1 cellular context compared by ENCODE assay signal in genomic region chr12:132084681-132085635, GRCh38.
TF ChIP-seq lines count a peak whose summit lies in the region.

No MANE protein-coding gene starts in this region.

TF ChIP-seq in HepG2, 621 proteins besides CTCF, POLR2A, EP300 and RAD21 (continued from another document and continues in another):
- 0 out of 2 replicates have a peak, but pooled peaks have one; percentile 61 for TF ChIP-seq MYPOP (CRISPR knock-in tag; IDR thresholded peaks at IDR 0.05)
- TF ChIP-seq PPARG (CRISPR knock-in tag; conservative IDR thresholded peaks at IDR 0.05), result peak; percentile 98
- TF ChIP-seq KLF15 (CRISPR knock-in tag; IDR thresholded peaks at IDR 0.05; ENCODE audit: borderline replicate concordance), result no peak
- no peak for TF ChIP-seq ZNF720 (CRISPR knock-in tag; IDR thresholded peaks at IDR 0.05)
- no peak for TF ChIP-seq YEATS4 (CRISPR knock-in tag; IDR thresholded peaks at IDR 0.05; ENCODE audit: borderline replicate concordance)
- peak; percentile 94 for TF ChIP-seq NR2C2 (CRISPR knock-in tag; IDR thresholded peaks at IDR 0.05; ENCODE audit: borderline replicate concordance)
- TF ChIP-seq FOXP4 (CRISPR knock-in tag; IDR thresholded peaks at IDR 0.05), result peak; percentile 39; the same call in 1 of the 2 replicates
- no peak for TF ChIP-seq CHCHD3 (CRISPR knock-in tag; IDR thresholded peaks at IDR 0.05)
- no peak for TF ChIP-seq STAT5B (CRISPR knock-in tag; IDR thresholded peaks at IDR 0.05)
- no peak for TF ChIP-seq FOXP1 (IDR thresholded peaks at IDR 0.05)
- TF ChIP-seq FOXP1 (CRISPR knock-in tag; IDR thresholded peaks at IDR 0.05), result 0 out of 2 replicates have a peak, but pooled peaks have one; percentile 14
- no peak for TF ChIP-seq KLF6 (CRISPR knock-in tag; IDR thresholded peaks at IDR 0.05)
- no peak for TF ChIP-seq HHEX (CRISPR knock-in tag; IDR thresholded peaks at IDR 0.05)
- TF ChIP-seq HES4 (CRISPR knock-in tag; IDR thresholded peaks at IDR 0.05; ENCODE audit: borderline replicate concordance), result no peak
- peak; percentile 57; the same call in 1 of the 2 replicates for TF ChIP-seq KMT2B (CRISPR knock-in tag; IDR thresholded peaks at IDR 0.05)
- no peak for TF ChIP-seq ZNF230 (CRISPR knock-in tag; IDR thresholded peaks at IDR 0.05)
- TF ChIP-seq ZNF646 (CRISPR knock-in tag; IDR thresholded peaks at IDR 0.05), result no peak
- no peak for TF ChIP-seq ZNF431 (CRISPR knock-in tag; IDR thresholded peaks at IDR 0.05; ENCODE audit: borderline replicate concordance, low read depth)
- TF ChIP-seq MAX (IDR thresholded peaks at IDR 0.05), result peak; percentile 94
- 0 out of 2 replicates have a peak, but pooled peaks have one; percentile 37 for TF ChIP-seq ZNF672 (CRISPR knock-in tag; IDR thresholded peaks at IDR 0.05)
- TF ChIP-seq ZFY (CRISPR knock-in tag; IDR thresholded peaks at IDR 0.05), result peak; percentile 92
- TF ChIP-seq ZNF761 (CRISPR knock-in tag; conservative IDR thresholded peaks at IDR 0.05), result 0 out of 2 replicates have a peak, but pooled peaks have one; percentile 69
- peak; percentile 93 for TF ChIP-seq ZFX (CRISPR knock-in tag; IDR thresholded peaks at IDR 0.05; ENCODE audit: low read depth)
- TF ChIP-seq FOXK1 (CRISPR knock-in tag; IDR thresholded peaks at IDR 0.05; ENCODE audit: borderline replicate concordance, low read depth), result 0 out of 2 replicates have a peak, but pooled peaks have one; percentile 24
- TF ChIP-seq PHF5A (CRISPR knock-in tag; IDR thresholded peaks at IDR 0.05; ENCODE audit: low read depth, unreplicated experiment), result no peak
- peak; percentile 47; the same call in 1 of the 2 replicates for TF ChIP-seq ZFP41 (CRISPR knock-in tag; IDR thresholded peaks at IDR 0.05; ENCODE audit: borderline replicate concordance)
- no peak for TF ChIP-seq ZNF362 (CRISPR knock-in tag; IDR thresholded peaks at IDR 0.05; ENCODE audit: borderline replicate concordance)
- peak; percentile 75 for TF ChIP-seq ZMYM4 (CRISPR knock-in tag; IDR thresholded peaks at IDR 0.05)
- no peak for TF ChIP-seq MAFK (conservative IDR thresholded peaks at IDR 0.05 in 1 of 2, IDR thresholded peaks at IDR 0.05 in 1 of 2; ENCODE audit: low read length in 2 of 2)
- TF ChIP-seq POLR2AphosphoS2 (IDR thresholded peaks at IDR 0.05; ENCODE audit: low read depth, low read length), result no peak
- 0 out of 2 replicates have a peak, but pooled peaks have one; percentile 75 for TF ChIP-seq ZNF564 (CRISPR knock-in tag; IDR thresholded peaks at IDR 0.05)
- TF ChIP-seq RXRB (CRISPR knock-in tag; IDR thresholded peaks at IDR 0.05; ENCODE audit: borderline replicate concordance), result peak; percentile 98
- no peak for TF ChIP-seq ZNF510 (CRISPR knock-in tag; IDR thresholded peaks at IDR 0.05; ENCODE audit: low read depth)
- TF ChIP-seq, protein P1, sequence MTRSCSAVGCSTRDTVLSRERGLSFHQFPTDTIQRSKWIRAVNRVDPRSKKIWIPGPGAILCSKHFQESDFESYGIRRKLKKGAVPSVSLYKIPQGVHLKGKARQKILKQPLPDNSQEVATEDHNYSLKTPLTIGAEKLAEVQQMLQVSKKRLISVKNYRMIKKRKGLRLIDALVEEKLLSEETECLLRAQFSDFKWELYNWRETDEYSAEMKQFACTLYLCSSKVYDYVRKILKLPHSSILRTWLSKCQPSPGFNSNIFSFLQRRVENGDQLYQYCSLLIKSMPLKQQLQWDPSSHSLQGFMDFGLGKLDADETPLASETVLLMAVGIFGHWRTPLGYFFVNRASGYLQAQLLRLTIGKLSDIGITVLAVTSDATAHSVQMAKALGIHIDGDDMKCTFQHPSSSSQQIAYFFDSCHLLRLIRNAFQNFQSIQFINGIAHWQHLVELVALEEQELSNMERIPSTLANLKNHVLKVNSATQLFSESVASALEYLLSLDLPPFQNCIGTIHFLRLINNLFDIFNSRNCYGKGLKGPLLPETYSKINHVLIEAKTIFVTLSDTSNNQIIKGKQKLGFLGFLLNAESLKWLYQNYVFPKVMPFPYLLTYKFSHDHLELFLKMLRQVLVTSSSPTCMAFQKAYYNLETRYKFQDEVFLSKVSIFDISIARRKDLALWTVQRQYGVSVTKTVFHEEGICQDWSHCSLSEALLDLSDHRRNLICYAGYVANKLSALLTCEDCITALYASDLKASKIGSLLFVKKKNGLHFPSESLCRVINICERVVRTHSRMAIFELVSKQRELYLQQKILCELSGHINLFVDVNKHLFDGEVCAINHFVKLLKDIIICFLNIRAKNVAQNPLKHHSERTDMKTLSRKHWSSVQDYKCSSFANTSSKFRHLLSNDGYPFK (CRISPR knock-in tag; IDR thresholded peaks at IDR 0.05; ENCODE audit: borderline replicate concordance), result peak; percentile 66; the same call in 1 of the 2 replicates
- TF ChIP-seq ZNF562 (CRISPR knock-in tag; IDR thresholded peaks at IDR 0.05; ENCODE audit: borderline replicate concordance), result no peak
- no peak for TF ChIP-seq HOXA5 (CRISPR knock-in tag; IDR thresholded peaks at IDR 0.05)
- no peak; the same call in 1 of the 2 replicates for TF ChIP-seq SETDB1 (CRISPR knock-in tag; IDR thresholded peaks at IDR 0.05; ENCODE audit: borderline replicate concordance)
- TF ChIP-seq ZNF441 (CRISPR knock-in tag; IDR thresholded peaks at IDR 0.05; ENCODE audit: borderline replicate concordance), result peak; percentile 34; the same call in 1 of the 2 replicates
- TF ChIP-seq ZXDC (CRISPR knock-in tag; IDR thresholded peaks at IDR 0.05), result no peak
- TF ChIP-seq, protein P2, sequence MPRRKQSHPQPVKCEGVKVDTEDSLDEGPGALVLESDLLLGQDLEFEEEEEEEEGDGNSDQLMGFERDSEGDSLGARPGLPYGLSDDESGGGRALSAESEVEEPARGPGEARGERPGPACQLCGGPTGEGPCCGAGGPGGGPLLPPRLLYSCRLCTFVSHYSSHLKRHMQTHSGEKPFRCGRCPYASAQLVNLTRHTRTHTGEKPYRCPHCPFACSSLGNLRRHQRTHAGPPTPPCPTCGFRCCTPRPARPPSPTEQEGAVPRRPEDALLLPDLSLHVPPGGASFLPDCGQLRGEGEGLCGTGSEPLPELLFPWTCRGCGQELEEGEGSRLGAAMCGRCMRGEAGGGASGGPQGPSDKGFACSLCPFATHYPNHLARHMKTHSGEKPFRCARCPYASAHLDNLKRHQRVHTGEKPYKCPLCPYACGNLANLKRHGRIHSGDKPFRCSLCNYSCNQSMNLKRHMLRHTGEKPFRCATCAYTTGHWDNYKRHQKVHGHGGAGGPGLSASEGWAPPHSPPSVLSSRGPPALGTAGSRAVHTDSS (CRISPR knock-in tag; conservative IDR thresholded peaks at IDR 0.05), result no peak
- TF ChIP-seq MAF1 (CRISPR knock-in tag; IDR thresholded peaks at IDR 0.05; ENCODE audit: borderline replicate concordance), result no peak
- 0 out of 2 replicates have a peak, but pooled peaks have one; percentile 57 for TF ChIP-seq ZNF484 (CRISPR knock-in tag; IDR thresholded peaks at IDR 0.05; ENCODE audit: borderline replicate concordance, low read depth)
- peak; percentile 65 for TF ChIP-seq SP4 (CRISPR knock-in tag; IDR thresholded peaks at IDR 0.05)
- 0 out of 2 replicates have a peak, but pooled peaks have one; percentile 54 for TF ChIP-seq HIVEP1 (CRISPR knock-in tag; IDR thresholded peaks at IDR 0.05)
- TF ChIP-seq, protein P3, sequence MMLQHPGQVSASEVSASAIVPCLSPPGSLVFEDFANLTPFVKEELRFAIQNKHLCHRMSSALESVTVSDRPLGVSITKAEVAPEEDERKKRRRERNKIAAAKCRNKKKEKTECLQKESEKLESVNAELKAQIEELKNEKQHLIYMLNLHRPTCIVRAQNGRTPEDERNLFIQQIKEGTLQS (CRISPR knock-in tag; IDR thresholded peaks at IDR 0.05), result no peak
- TF ChIP-seq MED8 (CRISPR knock-in tag; IDR thresholded peaks at IDR 0.05; ENCODE audit: insufficient replicate concordance), result no peak
- peak; percentile 34; the same call in 1 of the 2 replicates for TF ChIP-seq HDAC2 (CRISPR knock-in tag; IDR thresholded peaks at IDR 0.05)
- TF ChIP-seq KMT2A (CRISPR knock-in tag; IDR thresholded peaks at IDR 0.05), result peak; percentile 80; the same call in 1 of the 2 replicates
- no peak for TF ChIP-seq RFX5 (IDR thresholded peaks at IDR 0.05; ENCODE audit: low read depth, low read length)
